2 cellular contexts compared by ENCODE assay signal in genomic region chr19:1260749-1261511, GRCh38.
TF ChIP-seq lines count a peak whose summit lies in the region.

No MANE protein-coding gene starts in this region.

TF ChIP-seq in IMR-90, 13 proteins besides CTCF, POLR2A, EP300 and RAD21:
- TF ChIP-seq FOS (IDR thresholded peaks at IDR 0.05; ENCODE audit: low read depth, low read length), result peak; percentile 46; the same call in 1 of the 2 replicates
- TF ChIP-seq USF2 (IDR thresholded peaks at IDR 0.05; ENCODE audit: low read depth, low read length), result peak; percentile 56
- peak; percentile 87 for TF ChIP-seq MAZ (IDR thresholded peaks at IDR 0.05; ENCODE audit: borderline replicate concordance, low read depth, low read length)
- no peak for TF ChIP-seq RFX5 (IDR thresholded peaks at IDR 0.05; ENCODE audit: low read depth, low read length)
- peak; percentile 97 for TF ChIP-seq BHLHE40 (IDR thresholded peaks at IDR 0.05; ENCODE audit: low read depth, low read length)

TF ChIP-seq in endothelial cell of umbilical vein, 7 proteins besides CTCF, POLR2A, EP300 and RAD21:
- TF ChIP-seq POLR2AphosphoS5 (IDR thresholded peaks at IDR 0.05; ENCODE audit: insufficient read depth, low read depth, low read length) (peak; percentile 45), EZH2 (IDR thresholded peaks at IDR 0.05; ENCODE audit: borderline replicate concordance, low read depth, low read length, severe bottlenecking) (no peak)
